Comparison of ENCODE assay signal across 1 cellular context in genomic region chr6:132730560-132730959, GRCh38.
TF ChIP-seq lines count a peak whose summit lies in the region.

No MANE protein-coding gene starts in this region.

TF ChIP-seq in HepG2, 621 proteins besides CTCF, POLR2A, EP300 and RAD21 (continued from another document and continues in another):
- TF ChIP-seq TAF15 (IDR thresholded peaks at IDR 0.05; ENCODE audit: low read depth, low read length, poor library complexity, severe bottlenecking) (no peak), SRSF9 (IDR thresholded peaks at IDR 0.05; ENCODE audit: borderline replicate concordance, insufficient read depth, low read depth, low read length, poor library complexity, severe bottlenecking) (no peak), CCAR2 (optimal IDR thresholded peaks at IDR 0.05; ENCODE audit: low read depth, low read length) (no peak), ZNF709 (CRISPR knock-in tag; IDR thresholded peaks at IDR 0.05) (no peak), POLR2AphosphoS5 (IDR thresholded peaks at IDR 0.05; ENCODE audit: low read depth, low read length) (no peak), MTF1 (CRISPR knock-in tag; IDR thresholded peaks at IDR 0.05) (no peak), FOXA3 (CRISPR knock-in tag; IDR thresholded peaks at IDR 0.05) (peak; percentile 93), HNF4A (CRISPR knock-in tag; IDR thresholded peaks at IDR 0.05) (no peak), FOXK2 (IDR thresholded peaks at IDR 0.05) (no peak), ZNF333 (CRISPR knock-in tag; IDR thresholded peaks at IDR 0.05; ENCODE audit: borderline replicate concordance) (no peak), KLF13 (CRISPR knock-in tag; IDR thresholded peaks at IDR 0.05) (no peak), ZNF235 (CRISPR knock-in tag; IDR thresholded peaks at IDR 0.05; ENCODE audit: borderline replicate concordance) (no peak), ZNF276 (CRISPR knock-in tag; IDR thresholded peaks at IDR 0.05; ENCODE audit: low read depth) (no peak), SAP130 (CRISPR knock-in tag; IDR thresholded peaks at IDR 0.05; ENCODE audit: low read depth) (peak; percentile 68), HNF1A (IDR thresholded peaks at IDR 0.05; ENCODE audit: low read depth) (no peak; the same call in 1 of the 2 replicates), HNF1A (CRISPR knock-in tag; IDR thresholded peaks at IDR 0.05; ENCODE audit: borderline replicate concordance) (no peak), SPEN (CRISPR knock-in tag; IDR thresholded peaks at IDR 0.05; ENCODE audit: low read depth) (no peak), KDM2A (CRISPR knock-in tag; IDR thresholded peaks at IDR 0.05; ENCODE audit: borderline replicate concordance, low read depth) (no peak), MBNL3 (CRISPR knock-in tag; conservative IDR thresholded peaks at IDR 0.05) (no peak), ZNF576 (CRISPR knock-in tag; IDR thresholded peaks at IDR 0.05) (no peak), ZNF577 (CRISPR knock-in tag; IDR thresholded peaks at IDR 0.05; ENCODE audit: borderline replicate concordance, low read depth) (no peak), EEA1 (CRISPR knock-in tag; IDR thresholded peaks at IDR 0.05; ENCODE audit: borderline replicate concordance) (no peak), ZBTB26 (CRISPR knock-in tag; IDR thresholded peaks at IDR 0.05; ENCODE audit: borderline replicate concordance) (no peak), ATF7-NPFF (CRISPR knock-in tag; IDR thresholded peaks at IDR 0.05; ENCODE audit: low read depth) (no peak), CBX2 (IDR thresholded peaks at IDR 0.05; ENCODE audit: low read depth, low read length) (no peak), CBX2 (CRISPR knock-in tag; IDR thresholded peaks at IDR 0.05; ENCODE audit: low read depth) (no peak), ZNF460 (CRISPR knock-in tag; IDR thresholded peaks at IDR 0.05; ENCODE audit: borderline replicate concordance) (no peak), THYN1 (CRISPR knock-in tag; IDR thresholded peaks at IDR 0.05; ENCODE audit: borderline replicate concordance, low read depth) (no peak), ZNF205 (CRISPR knock-in tag; IDR thresholded peaks at IDR 0.05) (no peak), ZNF17 (CRISPR knock-in tag; IDR thresholded peaks at IDR 0.05) (no peak), RXRB (CRISPR knock-in tag; IDR thresholded peaks at IDR 0.05; ENCODE audit: borderline replicate concordance) (peak; percentile 61), ZFAT (CRISPR knock-in tag; conservative IDR thresholded peaks at IDR 0.05) (no peak), MIXL1 (CRISPR knock-in tag; IDR thresholded peaks at IDR 0.05) (peak; percentile 74), ZNF446 (CRISPR knock-in tag; IDR thresholded peaks at IDR 0.05) (no peak), ETV5 (CRISPR knock-in tag; IDR thresholded peaks at IDR 0.05; ENCODE audit: borderline replicate concordance) (peak; percentile 47; the same call in 1 of the 2 replicates), HOXA9 (CRISPR knock-in tag; IDR thresholded peaks at IDR 0.05; ENCODE audit: borderline replicate concordance) (no peak), MED8 (CRISPR knock-in tag; IDR thresholded peaks at IDR 0.05; ENCODE audit: insufficient replicate concordance) (no peak), NR2F6 (IDR thresholded peaks at IDR 0.05) (no peak), NR2F6 (CRISPR knock-in tag; IDR thresholded peaks at IDR 0.05) (no peak), ZNF678 (CRISPR knock-in tag; IDR thresholded peaks at IDR 0.05) (no peak), KDM3A (CRISPR knock-in tag; IDR thresholded peaks at IDR 0.05; ENCODE audit: low read depth) (no peak), ZNF431 (CRISPR knock-in tag; IDR thresholded peaks at IDR 0.05; ENCODE audit: borderline replicate concordance, low read depth) (no peak), NCOR1 (IDR thresholded peaks at IDR 0.05; ENCODE audit: borderline replicate concordance, low read length) (no peak)
- TF ChIP-seq, protein P1, sequence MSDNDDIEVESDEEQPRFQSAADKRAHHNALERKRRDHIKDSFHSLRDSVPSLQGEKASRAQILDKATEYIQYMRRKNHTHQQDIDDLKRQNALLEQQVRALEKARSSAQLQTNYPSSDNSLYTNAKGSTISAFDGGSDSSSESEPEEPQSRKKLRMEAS (IDR thresholded peaks at IDR 0.05), result no peak; the same call in 1 of the 2 replicates
- TF ChIP-seq, protein P2, sequence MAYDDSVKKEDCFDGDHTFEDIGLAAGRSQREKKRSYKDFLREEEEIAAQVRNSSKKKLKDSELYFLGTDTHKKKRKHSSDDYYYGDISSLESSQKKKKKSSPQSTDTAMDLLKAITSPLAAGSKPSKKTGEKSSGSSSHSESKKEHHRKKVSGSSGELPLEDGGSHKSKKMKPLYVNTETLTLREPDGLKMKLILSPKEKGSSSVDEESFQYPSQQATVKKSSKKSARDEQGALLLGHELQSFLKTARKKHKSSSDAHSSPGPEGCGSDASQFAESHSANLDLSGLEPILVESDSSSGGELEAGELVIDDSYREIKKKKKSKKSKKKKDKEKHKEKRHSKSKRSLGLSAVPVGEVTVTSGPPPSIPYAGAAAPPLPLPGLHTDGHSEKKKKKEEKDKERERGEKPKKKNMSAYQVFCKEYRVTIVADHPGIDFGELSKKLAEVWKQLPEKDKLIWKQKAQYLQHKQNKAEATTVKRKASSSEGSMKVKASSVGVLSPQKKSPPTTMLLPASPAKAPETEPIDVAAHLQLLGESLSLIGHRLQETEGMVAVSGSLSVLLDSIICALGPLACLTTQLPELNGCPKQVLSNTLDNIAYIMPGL (CRISPR knock-in tag; IDR thresholded peaks at IDR 0.05; ENCODE audit: borderline replicate concordance in 1 of 2, low read depth in 1 of 2), result no peak
- TF ChIP-seq, protein P3, sequence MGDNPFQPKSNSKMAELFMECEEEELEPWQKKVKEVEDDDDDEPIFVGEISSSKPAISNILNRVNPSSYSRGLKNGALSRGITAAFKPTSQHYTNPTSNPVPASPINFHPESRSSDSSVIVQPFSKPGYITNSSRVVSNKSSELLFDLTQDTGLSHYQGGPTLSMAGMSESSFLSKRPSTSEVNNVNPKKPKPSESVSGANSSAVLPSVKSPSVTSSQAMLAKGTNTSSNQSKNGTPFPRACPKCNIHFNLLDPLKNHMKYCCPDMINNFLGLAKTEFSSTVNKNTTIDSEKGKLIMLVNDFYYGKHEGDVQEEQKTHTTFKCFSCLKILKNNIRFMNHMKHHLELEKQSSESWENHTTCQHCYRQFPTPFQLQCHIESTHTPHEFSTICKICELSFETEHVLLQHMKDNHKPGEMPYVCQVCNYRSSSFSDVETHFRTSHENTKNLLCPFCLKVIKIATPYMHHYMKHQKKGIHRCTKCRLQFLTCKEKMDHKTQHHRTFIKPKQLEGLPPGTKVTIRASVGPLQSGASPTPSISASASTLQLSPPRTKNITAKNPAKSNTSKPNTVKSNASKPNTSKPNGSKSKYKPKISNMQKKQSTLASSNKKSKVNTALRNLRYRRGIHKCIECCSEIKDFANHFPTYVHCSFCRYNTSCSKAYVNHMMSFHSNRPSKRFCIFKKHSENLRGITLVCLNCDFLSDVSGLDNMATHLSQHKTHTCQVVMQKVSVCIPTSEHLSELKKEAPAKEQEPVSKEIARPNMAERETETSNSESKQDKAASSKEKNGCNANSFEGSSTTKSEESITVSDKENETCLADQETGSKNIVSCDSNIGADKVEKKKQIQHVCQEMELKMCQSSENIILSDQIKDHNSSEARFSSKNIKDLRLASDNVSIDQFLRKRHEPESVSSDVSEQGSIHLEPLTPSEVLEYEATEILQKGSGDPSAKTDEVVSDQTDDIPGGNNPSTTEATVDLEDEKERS (CRISPR knock-in tag; IDR thresholded peaks at IDR 0.05), result no peak
- TF ChIP-seq, protein P4, sequence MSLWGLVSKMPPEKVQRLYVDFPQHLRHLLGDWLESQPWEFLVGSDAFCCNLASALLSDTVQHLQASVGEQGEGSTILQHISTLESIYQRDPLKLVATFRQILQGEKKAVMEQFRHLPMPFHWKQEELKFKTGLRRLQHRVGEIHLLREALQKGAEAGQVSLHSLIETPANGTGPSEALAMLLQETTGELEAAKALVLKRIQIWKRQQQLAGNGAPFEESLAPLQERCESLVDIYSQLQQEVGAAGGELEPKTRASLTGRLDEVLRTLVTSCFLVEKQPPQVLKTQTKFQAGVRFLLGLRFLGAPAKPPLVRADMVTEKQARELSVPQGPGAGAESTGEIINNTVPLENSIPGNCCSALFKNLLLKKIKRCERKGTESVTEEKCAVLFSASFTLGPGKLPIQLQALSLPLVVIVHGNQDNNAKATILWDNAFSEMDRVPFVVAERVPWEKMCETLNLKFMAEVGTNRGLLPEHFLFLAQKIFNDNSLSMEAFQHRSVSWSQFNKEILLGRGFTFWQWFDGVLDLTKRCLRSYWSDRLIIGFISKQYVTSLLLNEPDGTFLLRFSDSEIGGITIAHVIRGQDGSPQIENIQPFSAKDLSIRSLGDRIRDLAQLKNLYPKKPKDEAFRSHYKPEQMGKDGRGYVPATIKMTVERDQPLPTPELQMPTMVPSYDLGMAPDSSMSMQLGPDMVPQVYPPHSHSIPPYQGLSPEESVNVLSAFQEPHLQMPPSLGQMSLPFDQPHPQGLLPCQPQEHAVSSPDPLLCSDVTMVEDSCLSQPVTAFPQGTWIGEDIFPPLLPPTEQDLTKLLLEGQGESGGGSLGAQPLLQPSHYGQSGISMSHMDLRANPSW (CRISPR knock-in tag; IDR thresholded peaks at IDR 0.05; ENCODE audit: borderline replicate concordance), result no peak
- TF ChIP-seq, protein P5, sequence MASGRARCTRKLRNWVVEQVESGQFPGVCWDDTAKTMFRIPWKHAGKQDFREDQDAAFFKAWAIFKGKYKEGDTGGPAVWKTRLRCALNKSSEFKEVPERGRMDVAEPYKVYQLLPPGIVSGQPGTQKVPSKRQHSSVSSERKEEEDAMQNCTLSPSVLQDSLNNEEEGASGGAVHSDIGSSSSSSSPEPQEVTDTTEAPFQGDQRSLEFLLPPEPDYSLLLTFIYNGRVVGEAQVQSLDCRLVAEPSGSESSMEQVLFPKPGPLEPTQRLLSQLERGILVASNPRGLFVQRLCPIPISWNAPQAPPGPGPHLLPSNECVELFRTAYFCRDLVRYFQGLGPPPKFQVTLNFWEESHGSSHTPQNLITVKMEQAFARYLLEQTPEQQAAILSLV (CRISPR knock-in tag; IDR thresholded peaks at IDR 0.05; ENCODE audit: borderline replicate concordance), result no peak
- TF ChIP-seq, protein P6, sequence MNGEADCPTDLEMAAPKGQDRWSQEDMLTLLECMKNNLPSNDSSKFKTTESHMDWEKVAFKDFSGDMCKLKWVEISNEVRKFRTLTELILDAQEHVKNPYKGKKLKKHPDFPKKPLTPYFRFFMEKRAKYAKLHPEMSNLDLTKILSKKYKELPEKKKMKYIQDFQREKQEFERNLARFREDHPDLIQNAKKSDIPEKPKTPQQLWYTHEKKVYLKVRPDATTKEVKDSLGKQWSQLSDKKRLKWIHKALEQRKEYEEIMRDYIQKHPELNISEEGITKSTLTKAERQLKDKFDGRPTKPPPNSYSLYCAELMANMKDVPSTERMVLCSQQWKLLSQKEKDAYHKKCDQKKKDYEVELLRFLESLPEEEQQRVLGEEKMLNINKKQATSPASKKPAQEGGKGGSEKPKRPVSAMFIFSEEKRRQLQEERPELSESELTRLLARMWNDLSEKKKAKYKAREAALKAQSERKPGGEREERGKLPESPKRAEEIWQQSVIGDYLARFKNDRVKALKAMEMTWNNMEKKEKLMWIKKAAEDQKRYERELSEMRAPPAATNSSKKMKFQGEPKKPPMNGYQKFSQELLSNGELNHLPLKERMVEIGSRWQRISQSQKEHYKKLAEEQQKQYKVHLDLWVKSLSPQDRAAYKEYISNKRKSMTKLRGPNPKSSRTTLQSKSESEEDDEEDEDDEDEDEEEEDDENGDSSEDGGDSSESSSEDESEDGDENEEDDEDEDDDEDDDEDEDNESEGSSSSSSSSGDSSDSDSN (CRISPR knock-in tag; IDR thresholded peaks at IDR 0.05), result no peak
